Comparison of ENCODE assay signal across 20 cellular contexts in the genomic region with DNA sequence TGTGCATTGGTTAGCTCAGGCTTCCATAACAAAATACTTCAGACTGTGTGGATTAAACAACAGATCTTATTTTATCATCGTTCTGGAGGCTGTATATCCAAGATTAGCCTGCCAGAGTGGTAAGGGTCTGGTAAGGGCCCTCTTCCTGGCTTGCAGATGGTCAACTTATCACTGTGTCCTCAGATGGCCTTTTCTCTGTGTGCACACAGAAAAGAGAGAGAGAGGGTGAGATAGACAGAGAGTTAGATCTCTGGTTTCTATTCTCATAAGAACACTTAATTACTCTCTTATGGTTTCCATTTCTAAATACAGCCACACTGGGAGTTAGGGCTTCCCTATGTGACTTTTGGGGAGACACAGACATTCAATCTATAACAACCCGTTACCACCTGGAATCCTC.
DNase-seq lines count a peak whose midpoint lies in the region; ATAC-seq and TF ChIP-seq lines count a peak whose summit lies in the region.
"Had no signal": no experiment of that assay in that cellular context is flagged by ENCODE, and none has a peak within 500 bp of the region (broad histone marks: within the 10 kb centered on the region; RNA-seq: fewer than 3 reads in every experiment).

No MANE protein-coding gene starts in this region.

- no peak for TF ChIP-seq POLR2A in suprapubic skin (IDR thresholded peaks at IDR 0.05)

- TF ChIP-seq CTCF in GM12865 (IDR thresholded peaks at IDR 0.05; ENCODE audit: insufficient read depth, low read depth, low read length, missing control alignments) (no peak), suprapubic skin (IDR thresholded peaks at IDR 0.05) (no peak)

- no peaks in the 10 kb centered on the region for H3K36me3 ChIP-seq in suprapubic skin
- H3K36me3 ChIP-seq: Peyer's patch had no signal

- DNase-seq in GM12865 (ENCODE audit: low read depth) (peak; percentile 13), NCI-H524 (lab: John Stamatoyannopoulos, UW) (peak; percentile 69 to 83), AG08396 (ENCODE audit: low spot score) (no peak), RKO (ENCODE audit: low spot score) (no peak), suprapubic skin (ENCODE audit: low spot score in 2 of 2) (no peak)
- DNase-seq: AML-193; CD4-positive, alpha-beta T cell; GF-D8; HCEC 1CT; NCI-H1048; NCI-H146; NCI-H2081 treated with DMSO at 0.1 percent for 48 hours; NCI-H2227 treated with DMSO at 0.1 percent for 48 hours; Peyer's patch; SHP77 treated with DMSO at 0.1 percent for 48 hours; T-helper 2 cell had no signal

- H3K4me1 ChIP-seq in suprapubic skin: no peaks in the 10 kb centered on the region
- H3K4me1 ChIP-seq: Peyer's patch had no signal

- 73% methylated on average over 2 of the region's 2 CpGs for WGBS in suprapubic skin

- TF ChIP-seq EP300 in suprapubic skin (IDR thresholded peaks at IDR 0.05): no peak

- peaks cover 4% of the 10 kb centered on the region for H3K9me3 ChIP-seq in suprapubic skin

- H3K27ac ChIP-seq in suprapubic skin: no peak overlapping the region
- H3K27ac ChIP-seq: Peyer's patch had no signal

- peak; percentile 83 for ATAC-seq in GM18870 (IDR thresholded peaks at IDR 0.05; ENCODE audit: unreplicated experiment)
- ATAC-seq in HG02588 (IDR thresholded peaks at IDR 0.05; ENCODE audit: unreplicated experiment): peak; percentile 74
- ATAC-seq in HG03378 (IDR thresholded peaks at IDR 0.05; ENCODE audit: unreplicated experiment): no peak
- ATAC-seq: K562 had no signal

- H3K27me3 ChIP-seq in suprapubic skin: no peaks in the 10 kb centered on the region
- H3K27me3 ChIP-seq: Peyer's patch had no signal

- H3K4me3 ChIP-seq in GM12865 (ENCODE audit: low read depth, low read length) (no peak overlapping the region), suprapubic skin (no peak overlapping the region)
- H3K4me3 ChIP-seq: K562, Peyer's patch had no signal

Comparison
In these comparisons a context has a peak if more than half of its experiments do, and no peak if none do; other contexts are left out.
1. DNase-seq: peak in GM12865 (single experiment) and NCI-H524 (2 of 2); none in AG08396 (single experiment), RKO (single experiment) and suprapubic skin (0 of 2).